16 cellular contexts compared by ENCODE assay signal in the genomic region with DNA sequence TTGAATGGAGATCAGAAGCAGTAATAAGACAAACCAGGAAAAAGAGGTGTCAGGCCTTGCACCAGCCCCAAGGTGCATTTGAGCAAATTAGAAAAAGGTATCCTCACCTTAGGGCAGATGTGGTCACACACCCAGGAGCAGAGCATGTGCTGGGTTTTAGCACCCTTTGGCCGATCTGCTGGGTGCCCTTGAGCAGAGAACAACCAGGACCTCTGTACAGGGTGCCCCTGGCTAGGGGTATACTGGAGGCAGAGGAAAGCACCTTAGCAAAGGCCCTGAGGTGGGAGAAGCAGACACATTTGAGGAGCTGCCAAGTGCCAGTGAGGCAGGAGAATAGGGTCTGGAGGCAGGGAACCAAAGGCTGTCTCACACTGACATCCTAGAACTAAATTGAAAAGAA.
"Had no signal": no experiment of that assay in that cellular context is flagged by ENCODE, and none has a peak within 500 bp of the region (broad histone marks: within the 10 kb centered on the region; RNA-seq: fewer than 3 reads in every experiment).

No MANE protein-coding gene starts in this region.

- DNase-seq: activated CD4-positive, alpha-beta T cell treated with anti-CD3 and anti-CD28 coated beads, Interleukin-2, amount 50 U/mL, for 4 hours; activated naive CD4-positive, alpha-beta T cell; activated naive CD8-positive, alpha-beta T cell treated with anti-CD3 and anti-CD28 coated beads, Interleukin-2, amount 10 ng/mL, durations not matched to agents 7 days and 5 days; activated T-cell treated with anti-CD3 and anti-CD28 coated beads for 4 hours; aorta; effector CD4-positive, alpha-beta T cell; SK-N-SH; stimulated activated naive CD8-positive, alpha-beta T cell treated with anti-CD3 and anti-CD28 coated beads, Interleukin-15, Interleukin-2, amounts not matched to agents 100 U/mL and 50 U/mL, for 24 hours; T-cell; T1000 had no signal

- H3K9ac ChIP-seq: SK-N-SH had no signal

- H3K4me1 Mint-ChIP-seq: activated naive CD8-positive, alpha-beta T cell treated with anti-CD3 and anti-CD28 coated beads, Interleukin-2, amount 10 ng/mL, durations not matched to agents 7 days and 5 days; T-cell had no signal

- H3K4me3 ChIP-seq: cardiac muscle cell, colonic mucosa, esophagus muscularis mucosa, lung, suprapubic skin had no signal

- H3K4me2 ChIP-seq: SK-N-SH had no signal

- H3K27me3 Mint-ChIP-seq: activated naive CD8-positive, alpha-beta T cell treated with anti-CD3 and anti-CD28 coated beads, Interleukin-2, amount 10 ng/mL, durations not matched to agents 7 days and 5 days; T-cell had no signal

- H3K36me3 Mint-ChIP-seq: activated naive CD8-positive, alpha-beta T cell treated with anti-CD3 and anti-CD28 coated beads, Interleukin-2, amount 10 ng/mL, durations not matched to agents 7 days and 5 days; T-cell had no signal

- H3K36me3 ChIP-seq: cardiac muscle cell, colonic mucosa, esophagus muscularis mucosa, neutrophil, suprapubic skin had no signal

- H3K4me3 Mint-ChIP-seq: activated naive CD8-positive, alpha-beta T cell treated with anti-CD3 and anti-CD28 coated beads, Interleukin-2, amount 10 ng/mL, durations not matched to agents 7 days and 5 days; T-cell had no signal

- H3K27ac Mint-ChIP-seq: activated naive CD8-positive, alpha-beta T cell treated with anti-CD3 and anti-CD28 coated beads, Interleukin-2, amount 10 ng/mL, durations not matched to agents 7 days and 5 days; T-cell had no signal

- H3K9me3 Mint-ChIP-seq: activated naive CD8-positive, alpha-beta T cell treated with anti-CD3 and anti-CD28 coated beads, Interleukin-2, amount 10 ng/mL, durations not matched to agents 7 days and 5 days; T-cell had no signal

- H3K27ac ChIP-seq: cardiac muscle cell, colonic mucosa, esophagus muscularis mucosa, neutrophil had no signal

- H3K27me3 ChIP-seq: cardiac muscle cell, colonic mucosa, esophagus muscularis mucosa, neutrophil, suprapubic skin had no signal

- H3K9me3 ChIP-seq: colonic mucosa, esophagus muscularis mucosa, neutrophil, SK-N-SH, suprapubic skin had no signal

- H3K4me1 ChIP-seq: colonic mucosa had no signal
